8 cellular contexts compared by ENCODE assay signal in the genomic region with DNA sequence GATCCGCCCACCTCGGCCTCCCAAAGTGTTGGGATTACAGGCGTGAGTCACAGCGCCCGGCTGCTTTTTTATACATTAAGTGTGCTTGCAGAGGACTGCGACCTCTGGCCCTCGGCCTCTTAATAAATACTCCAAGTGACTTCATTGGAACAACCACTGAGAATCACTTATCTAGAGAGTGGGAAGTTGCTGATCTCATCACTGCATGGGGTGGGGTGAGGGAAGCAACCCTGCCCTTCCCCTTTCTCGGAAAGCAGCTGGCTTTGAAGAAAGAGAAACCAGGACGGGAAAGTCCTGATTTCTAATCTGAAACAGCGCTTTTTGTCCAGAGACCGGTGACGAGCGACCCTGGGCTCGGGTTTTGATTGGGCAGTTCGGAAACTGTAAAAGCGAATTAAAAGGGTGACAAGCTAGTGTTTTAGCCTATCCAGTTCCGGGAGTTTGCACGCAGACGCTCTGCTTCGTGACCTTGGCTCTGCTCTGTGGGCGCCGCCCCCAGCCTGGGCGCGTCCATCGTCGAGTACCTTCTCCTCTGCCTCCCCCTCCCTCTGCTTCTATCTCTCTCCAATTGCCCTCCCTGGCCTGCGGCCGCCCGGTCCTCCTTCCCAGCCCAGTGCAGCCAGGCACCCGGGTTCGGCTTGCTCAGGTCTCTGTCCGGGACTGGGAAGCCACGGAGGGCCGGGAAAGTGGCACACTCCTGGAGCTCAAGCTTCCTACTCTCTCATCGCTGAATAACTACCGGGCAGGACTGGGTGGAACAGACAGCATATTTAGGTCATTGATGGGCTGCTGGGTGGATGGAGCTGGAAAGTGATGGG. TPM values are rescaled to one million over a fixed set of nuclear protein-coding genes. Genes with fewer than 3 reads are reported as not detected.
DNase-seq lines count a peak whose midpoint lies in the region; ATAC-seq and TF ChIP-seq lines count a peak whose summit lies in the region.

No MANE protein-coding gene starts in this region.

- 0 to 1% methylated on average over 35 to 36 of the region's 36 CpGs for WGBS in testis, 2 donors

- H3K27me3 Mint-ChIP-seq in activated naive CD8-positive, alpha-beta T cell treated with anti-CD3 and anti-CD28 coated beads, Interleukin-2, amount 10 ng/mL, durations not matched to agents 7 days and 5 days, result no peaks in the 10 kb centered on the region
- peaks cover 4% of the 10 kb centered on the region for H3K27me3 Mint-ChIP-seq in glutamatergic neuron (ENCODE audit: unreplicated experiment)

- peak; percentile 76 for ATAC-seq in HG02678 (IDR thresholded peaks at IDR 0.05; ENCODE audit: unreplicated experiment)
- peak; percentile 79 for ATAC-seq in activated naive CD8-positive, alpha-beta T cell treated with anti-CD3 and anti-CD28 coated beads, Interleukin-2, amount 10 ng/mL, durations not matched to agents 7 days and 5 days (ENCODE audit: low read depth)
- peak; percentile 95 for ATAC-seq in omental fat pad (ENCODE audit: low FRiP score)

- POLR2A ChIA-PET in activated naive CD8-positive, alpha-beta T cell treated with anti-CD3 and anti-CD28 coated beads, Interleukin-2, amount 10 ng/mL, durations not matched to agents 7 days and 5 days (lab: Charles Lee), result interaction anchor here (0.6 to 24.8 kb wide), 15 partner anchors 1 to 302 kb away, joined by 3 to 1864 read pairs (median 5); partner anchors contain the start of genes B2M, CTDSPL2, EIF3J and PATL2

- H3K9me3 ChIP-seq in testis, result no peaks in the 10 kb centered on the region

- H3K4me3 Mint-ChIP-seq in activated naive CD8-positive, alpha-beta T cell treated with anti-CD3 and anti-CD28 coated beads, Interleukin-2, amount 10 ng/mL, durations not matched to agents 7 days and 5 days, result peak overlapping the region; percentile 98
- peak overlapping the region; percentile 96 for H3K4me3 Mint-ChIP-seq in glutamatergic neuron (ENCODE audit: unreplicated experiment)

- TF ChIP-seq POLR2A in GM10847 (IDR thresholded peaks at IDR 0.05; ENCODE audit: extremely low read depth, insufficient read length) (peak; percentile 93), testis (IDR thresholded peaks at IDR 0.05) (peak; percentile 64)

- H3K36me3 Mint-ChIP-seq in activated naive CD8-positive, alpha-beta T cell treated with anti-CD3 and anti-CD28 coated beads, Interleukin-2, amount 10 ng/mL, durations not matched to agents 7 days and 5 days, result peaks cover 15% of the 10 kb centered on the region
- no peaks in the 10 kb centered on the region for H3K36me3 Mint-ChIP-seq in glutamatergic neuron (ENCODE audit: unreplicated experiment)

- peak overlapping the region; percentile 79 to 86 for H3K4me3 ChIP-seq in testis

- no peak for TF ChIP-seq CTCF in glutamatergic neuron (IDR thresholded peaks at IDR 0.05; ENCODE audit: partially characterized antibody, unreplicated experiment)
- TF ChIP-seq CTCF in omental fat pad (IDR thresholded peaks at IDR 0.05), result no peak
- TF ChIP-seq CTCF in testis (IDR thresholded peaks at IDR 0.05), result no peak

- no peaks in the 10 kb centered on the region for H3K27me3 ChIP-seq in testis

- peak overlapping the region; percentile 100 for H3K27ac Mint-ChIP-seq in activated naive CD8-positive, alpha-beta T cell treated with anti-CD3 and anti-CD28 coated beads, Interleukin-2, amount 10 ng/mL, durations not matched to agents 7 days and 5 days
- H3K27ac Mint-ChIP-seq in glutamatergic neuron (ENCODE audit: unreplicated experiment), result peak overlapping the region; percentile 97

- H3K4me1 Mint-ChIP-seq in activated naive CD8-positive, alpha-beta T cell treated with anti-CD3 and anti-CD28 coated beads, Interleukin-2, amount 10 ng/mL, durations not matched to agents 7 days and 5 days, result peaks cover 62% of the 10 kb centered on the region
- no peaks in the 10 kb centered on the region for H3K4me1 Mint-ChIP-seq in glutamatergic neuron (ENCODE audit: low read depth, unreplicated experiment)

- peak overlapping the region; percentile 97 to 99 for H3K27ac ChIP-seq in testis

- DNase-seq in NCI-H1105 treated with DMSO at 0.1 percent for 48 hours (lab: John Stamatoyannopoulos, UW) (peak; percentile 91), SKM-1 treated with dmso at 0.1 percent for 144 hours (lab: John Stamatoyannopoulos, UW; ENCODE audit: unreplicated experiment) (peak; percentile 98), glutamatergic neuron (peak; percentile 86), omental fat pad (ENCODE audit: low spot score) (peak; percentile 82), testis (peak; percentile 97)
- DNase-seq in activated naive CD8-positive, alpha-beta T cell treated with anti-CD3 and anti-CD28 coated beads, Interleukin-2, amount 10 ng/mL, durations not matched to agents 7 days and 5 days, result peak; percentile 91

- H3K36me3 ChIP-seq in testis (ENCODE audit: low read depth, missing control alignments), result no peaks in the 10 kb centered on the region

- intact Hi-C loops in testis (cut with DNase I; ENCODE audit: low total_unique reads), result no loop called here

- H3K4me1 ChIP-seq in testis, result peaks cover 4% of the 10 kb centered on the region

- H3K9me3 Mint-ChIP-seq in activated naive CD8-positive, alpha-beta T cell treated with anti-CD3 and anti-CD28 coated beads, Interleukin-2, amount 10 ng/mL, durations not matched to agents 7 days and 5 days, result no peaks in the 10 kb centered on the region
- peaks cover 5% of the 10 kb centered on the region for H3K9me3 Mint-ChIP-seq in glutamatergic neuron (ENCODE audit: unreplicated experiment)

RNA-seq across cellular contexts. Expression of gene TRIM69, which starts 7.5 kb away (rescaled TPM):
- 10 to 100 TPM; 55.7 to 59.3 TPM for total RNA-seq in activated naive CD8-positive, alpha-beta T cell treated with anti-CD3 and anti-CD28 coated beads, Interleukin-2, amount 10 ng/mL, durations not matched to agents 7 days and 5 days
- 22.8 TPM for total RNA-seq in glutamatergic neuron (ENCODE audit: unreplicated experiment)
- total RNA-seq in omental fat pad, result 10 to 100 TPM; 11.9 to 31.1 (median 16.3) TPM
- 10 to 100 TPM; 19.1 to 23.5 TPM for total RNA-seq in testis
- 120 TPM for polyA plus RNA-seq in testis (ENCODE audit: insufficient read depth, low read depth, low replicate concordance)

RNA-seq across cellular contexts. Expression of gene B2M, which starts 17.5 kb away (rescaled TPM):
- total RNA-seq in activated naive CD8-positive, alpha-beta T cell treated with anti-CD3 and anti-CD28 coated beads, Interleukin-2, amount 10 ng/mL, durations not matched to agents 7 days and 5 days, result 1,000 to 10,000 TPM; 7,848 to 8,493 TPM
- 21.5 TPM for total RNA-seq in glutamatergic neuron (ENCODE audit: unreplicated experiment)
- 1,000 to 10,000 TPM; 3,373 to 5,667 (median 4,138) TPM for total RNA-seq in omental fat pad
- 1,000 to 10,000 TPM in 1 of 2 donors, 100 to 1,000 TPM in 1; 439 to 1,401 TPM for total RNA-seq in testis
- 2,068 TPM for polyA plus RNA-seq in testis (ENCODE audit: insufficient read depth, low read depth, low replicate concordance)

RNA-seq across cellular contexts. Expression of gene PATL2, which starts 17.7 kb away (rescaled TPM):
- total RNA-seq in activated naive CD8-positive, alpha-beta T cell treated with anti-CD3 and anti-CD28 coated beads, Interleukin-2, amount 10 ng/mL, durations not matched to agents 7 days and 5 days, result 10 to 100 TPM; 55.2 TPM
- total RNA-seq in glutamatergic neuron (ENCODE audit: unreplicated experiment) (not detected), omental fat pad (1 to 10 TPM; 1.0 to 5.4 (median 2.1) TPM), testis (under 1 TPM; 0.62 to 0.87 TPM)
- polyA plus RNA-seq in testis (ENCODE audit: insufficient read depth, low read depth, low replicate concordance), result 0.76 TPM

Comparison
In these comparisons a context has a peak if more than half of its experiments do, and no peak if none do; other contexts are left out.
1. Peak in every context shown above with its lines: DNase-seq, ATAC-seq, H3K4me3 ChIP-seq and H3K27ac ChIP-seq.
2. RNA of gene B2M, which starts 17.5 kb away (total RNA-seq): 7,848 to 8,493 TPM in activated naive CD8-positive, alpha-beta T cell treated with anti-CD3 and anti-CD28 coated beads, Interleukin-2, amount 10 ng/mL, durations not matched to agents 7 days and 5 days, 3,373 to 5,667 TPM in omental fat pad and 439 to 1,401 TPM in testis; 21.5 TPM in glutamatergic neuron (single experiment); every median in the first group is over 10 times any median in the second.
3. RNA of gene PATL2, which starts 17.7 kb away (total RNA-seq): 55.2 TPM in activated naive CD8-positive, alpha-beta T cell treated with anti-CD3 and anti-CD28 coated beads, Interleukin-2, amount 10 ng/mL, durations not matched to agents 7 days and 5 days; 1.0 to 5.4 TPM in omental fat pad, 0.62 to 0.87 TPM in testis and not detected in glutamatergic neuron (single experiment); every median in the first group is over 4 times any median in the second.